Comparison of ENCODE assay signal across 29 cellular contexts in the genomic region with DNA sequence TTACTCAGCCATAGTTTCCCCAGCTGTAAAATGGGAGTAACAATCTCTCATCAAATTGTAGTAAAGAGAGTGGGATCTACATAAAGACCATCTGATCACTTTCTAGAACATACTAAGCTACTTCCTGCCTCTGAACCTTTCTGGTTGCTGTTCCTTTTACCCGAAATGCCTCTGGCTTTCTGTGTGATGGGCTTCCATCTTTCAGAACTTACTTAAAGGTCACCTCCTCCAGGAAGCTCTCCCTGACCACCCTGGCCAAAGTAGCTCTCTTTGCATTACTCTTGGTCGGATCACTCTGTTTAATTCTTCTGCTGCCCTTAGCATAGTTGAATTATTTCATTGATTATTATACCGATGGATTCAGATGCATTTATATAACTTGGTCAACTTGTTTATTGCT.
"Had no signal": no experiment of that assay in that cellular context is flagged by ENCODE, and none has a peak within 500 bp of the region (broad histone marks: within the 10 kb centered on the region; RNA-seq: fewer than 3 reads in every experiment).

No MANE protein-coding gene starts in this region.

- ATAC-seq: effector memory CD8-positive, alpha-beta T cell; esophagus mucosa; foreskin keratinocyte; gastrocnemius medialis; gastroesophageal sphincter; heart left ventricle; heart right ventricle had no signal

- H3K27ac ChIP-seq: colonic mucosa, coronary artery, dorsolateral prefrontal cortex, epithelial cell of prostate, esophagus muscularis mucosa, esophagus squamous epithelium, foreskin keratinocyte, gastrocnemius medialis, gastroesophageal sphincter, heart left ventricle, heart right ventricle had no signal

- H3K27ac Mint-ChIP-seq: dendritic cell treated with granulocyte-macrophage colony-stimulating factor and Interleukin-4, amounts not matched to agents 40 ng/mL and 50 ng/mL, for 4 days; effector memory CD8-positive, alpha-beta T cell; endodermal cell had no signal

- FAIRE-seq: colon, endometrium, endothelial cell of umbilical vein, frontal cortex had no signal

- H3K9me3 Mint-ChIP-seq: dendritic cell treated with granulocyte-macrophage colony-stimulating factor and Interleukin-4, amounts not matched to agents 40 ng/mL and 50 ng/mL, for 4 days had no signal

- H3K27me3 ChIP-seq: colonic mucosa, gastrocnemius medialis had no signal

- H3K9me3 ChIP-seq: colonic mucosa, esophagus muscularis mucosa, esophagus squamous epithelium, gastrocnemius medialis, gastroesophageal sphincter, heart left ventricle, heart right ventricle had no signal

- H3K36me3 ChIP-seq: colonic mucosa, esophagus muscularis mucosa, esophagus squamous epithelium, gastrocnemius medialis, gastroesophageal sphincter, heart left ventricle, heart right ventricle had no signal

- H3K4me3 ChIP-seq: colonic mucosa, coronary artery, dorsolateral prefrontal cortex, esophagus muscularis mucosa, esophagus squamous epithelium, gastrocnemius medialis, gastroesophageal sphincter, heart left ventricle, heart right ventricle had no signal

- H3K4me3 Mint-ChIP-seq: dendritic cell treated with granulocyte-macrophage colony-stimulating factor and Interleukin-4, amounts not matched to agents 40 ng/mL and 50 ng/mL, for 4 days; effector memory CD8-positive, alpha-beta T cell; endodermal cell had no signal

- DNase-seq: colonic mucosa; cortex of kidney; dermis blood vessel endothelial cell; dorsolateral prefrontal cortex; effector CD4-positive, alpha-beta T cell; effector CD8-positive, alpha-beta T cell; effector memory CD4-positive, alpha-beta T cell; effector memory CD8-positive, alpha-beta T cell; endodermal cell; erythroblast; esophagus squamous epithelium; foreskin fibroblast; foreskin keratinocyte; foreskin melanocyte; gastrocnemius medialis; glutamatergic neuron; head of caudate nucleus; heart right ventricle had no signal

- H3K4me1 ChIP-seq: colonic mucosa, foreskin keratinocyte, gastrocnemius medialis had no signal
